Comparison of ENCODE assay signal across 12 cellular contexts in genomic region chr7:116194115-116194514, GRCh38.
"Had no signal": no experiment of that assay in that cellular context is flagged by ENCODE, and none has a peak within 500 bp of the region (broad histone marks: within the 10 kb centered on the region; RNA-seq: fewer than 3 reads in every experiment).

No MANE protein-coding gene starts in this region.

- H3K9ac ChIP-seq: neural progenitor cell had no signal

- H3K4me2 ChIP-seq: neural progenitor cell had no signal

- H3K4me3 ChIP-seq: neural progenitor cell, skin epidermis, transverse colon had no signal

- H3K9me3 ChIP-seq: transverse colon had no signal

- H3K4me1 ChIP-seq: neural progenitor cell had no signal

- DNase-seq: activated effector memory CD4-positive, alpha-beta T cell treated with Interleukin-2 at 50 U/mL for 16 hours; activated T-cell treated with anti-CD3 and anti-CD28 coated beads, Interleukin-2, amount 50 U/mL, for 1 hour; hippocampal formation; retina; SW 1271; transverse colon had no signal

- H3K36me3 ChIP-seq: neural progenitor cell, transverse colon had no signal

- H2AFZ ChIP-seq: neural progenitor cell had no signal

- H3K4me3 Mint-ChIP-seq: neural progenitor cell; stimulated activated effector memory CD8-positive, alpha-beta T cell treated with anti-CD3 and anti-CD28 coated beads, Interleukin-12 subunit alpha, Interleukin-12 subunit beta, amount 100 ng/mL, for 72 hours; T-helper 2 cell treated with Interferon-gamma antibody and Interleukin-4, amounts not matched to agents 5 μg/mL and 100 μg/mL, for 36 hours had no signal

- H3K27me3 ChIP-seq: neural progenitor cell, transverse colon had no signal

- ATAC-seq: activated CD4-positive, CD25-positive, alpha-beta regulatory T cell treated with anti-CD3 and anti-CD28 coated beads, Interleukin-2, amount 50 U/mL, for 24 hours; activated naive CD4-positive, alpha-beta T cell treated with anti-CD3 and anti-CD28 coated beads, Interleukin-2, amount 50 U/mL, for 72 hours; stimulated activated effector memory CD8-positive, alpha-beta T cell treated with anti-CD3 and anti-CD28 coated beads, Interleukin-12 subunit alpha, Interleukin-12 subunit beta, amount 100 ng/mL, for 72 hours had no signal

- H3K27ac Mint-ChIP-seq: activated naive CD4-positive, alpha-beta T cell treated with anti-CD3 and anti-CD28 coated beads, Interleukin-2, amount 50 U/mL, for 72 hours; neural progenitor cell; stimulated activated effector memory CD8-positive, alpha-beta T cell treated with anti-CD3 and anti-CD28 coated beads, Interleukin-12 subunit alpha, Interleukin-12 subunit beta, amount 100 ng/mL, for 72 hours; T-helper 2 cell treated with Interferon-gamma antibody and Interleukin-4, amounts not matched to agents 5 μg/mL and 100 μg/mL, for 36 hours had no signal

- H3K36me3 Mint-ChIP-seq: activated naive CD4-positive, alpha-beta T cell treated with anti-CD3 and anti-CD28 coated beads, Interleukin-2, amount 50 U/mL, for 72 hours; neural progenitor cell; stimulated activated effector memory CD8-positive, alpha-beta T cell treated with anti-CD3 and anti-CD28 coated beads, Interleukin-12 subunit alpha, Interleukin-12 subunit beta, amount 100 ng/mL, for 72 hours had no signal

- H3K9me3 Mint-ChIP-seq: activated naive CD4-positive, alpha-beta T cell treated with anti-CD3 and anti-CD28 coated beads, Interleukin-2, amount 50 U/mL, for 72 hours; neural progenitor cell; stimulated activated effector memory CD8-positive, alpha-beta T cell treated with anti-CD3 and anti-CD28 coated beads, Interleukin-12 subunit alpha, Interleukin-12 subunit beta, amount 100 ng/mL, for 72 hours; T-helper 2 cell treated with Interferon-gamma antibody and Interleukin-4, amounts not matched to agents 5 μg/mL and 100 μg/mL, for 36 hours had no signal

- H3K4me1 Mint-ChIP-seq: stimulated activated effector memory CD8-positive, alpha-beta T cell treated with anti-CD3 and anti-CD28 coated beads, Interleukin-12 subunit alpha, Interleukin-12 subunit beta, amount 100 ng/mL, for 72 hours had no signal

- H3K27ac ChIP-seq: neural progenitor cell, skin epidermis had no signal
